In genomic region chr14:78598046-78598652, GRCh38 we compare ENCODE assay signal across 8 cellular contexts.
DNase-seq lines count a peak whose midpoint lies in the region; ATAC-seq and TF ChIP-seq lines count a peak whose summit lies in the region.

No MANE protein-coding gene starts in this region.

- no peaks in the 10 kb centered on the region for H3K9me3 ChIP-seq in stomach

- TF ChIP-seq CTCF in CD14-positive monocyte (IDR thresholded peaks at IDR 0.05) (peak; percentile 89), epithelial cell of esophagus (IDR thresholded peaks at IDR 0.05; ENCODE audit: insufficient read depth, low read depth, low read length, missing control alignments) (peak; percentile 97), stomach (IDR thresholded peaks at IDR 0.05) (peak in 5 of 7 experiments; percentile 62 to 78 (median 70))

- WGBS in stomach, 5 donors: 28 to 45% (median 34%) methylated on average over 10 of the region's 10 CpGs

- peak; percentile 95 for ATAC-seq in GM18907 (IDR thresholded peaks at IDR 0.05; ENCODE audit: unreplicated experiment)
- peak; percentile 86 for ATAC-seq in HG03066 (IDR thresholded peaks at IDR 0.05; ENCODE audit: low read depth, unreplicated experiment)

- peaks cover 0 to 4% (median 0%) of the 10 kb centered on the region in 4 donors for H3K4me1 ChIP-seq in stomach

- DNase-seq in CD14-positive monocyte (ENCODE audit: low spot score): no peak
- peak; percentile 58 for DNase-seq in NCI-H345 treated with DMSO at 0.1 percent for 48 hours (lab: John Stamatoyannopoulos, UW; ENCODE audit: unreplicated experiment)
- DNase-seq in activated CD4-positive, alpha-beta T cell treated with anti-CD3 and anti-CD28 coated beads, Interleukin-2, amount 50 U/mL, for 24 hours (ENCODE audit: low read depth in 1 of 2, low spot score in 1 of 2): peak; percentile 1 to 29
- DNase-seq in epithelial cell of esophagus (ENCODE audit: low read depth): peak; percentile 60
- DNase-seq in midbrain (lab: John Stamatoyannopoulos, UW): peak; percentile 60
- DNase-seq in stomach: peak; percentile 44

- H3K27me3 ChIP-seq in stomach: peaks cover 0 to 9% (median 0%) of the 10 kb centered on the region in 3 donors

- intact Hi-C loops in CD14-positive monocyte (cut with micrococcal nuclease) (loop anchor here (5.0 kb wide), 3 partner anchors 151 to 736 kb away; no protein-coding TSS in a partner anchor), stomach (cut with DNase I; ENCODE audit: low total_unique reads) (no loop called here)

- H3K4me3 Mint-ChIP-seq in CD14-positive monocyte: no peak overlapping the region

- H3K4me1 Mint-ChIP-seq in CD14-positive monocyte: no peaks in the 10 kb centered on the region

- no peak for TF ChIP-seq POLR2A in stomach (IDR thresholded peaks at IDR 0.05)

- H3K36me3 ChIP-seq in stomach: no peaks in the 10 kb centered on the region

- no peak overlapping the region for H3K27ac Mint-ChIP-seq in CD14-positive monocyte

- no peaks in the 10 kb centered on the region for H3K9me3 Mint-ChIP-seq in CD14-positive monocyte

- no peak overlapping the region for H3K4me3 ChIP-seq in epithelial cell of esophagus (ENCODE audit: low read length)
- no peak overlapping the region for H3K4me3 ChIP-seq in stomach

- no peak for TF ChIP-seq EP300 in stomach (IDR thresholded peaks at IDR 0.05)

- peaks cover 3 to 5% (median 3%) of the 10 kb centered on the region in 3 donors for H3K27me3 Mint-ChIP-seq in CD14-positive monocyte (ENCODE audit: low read depth in 3 of 3)

- H3K36me3 Mint-ChIP-seq in CD14-positive monocyte: no peaks in the 10 kb centered on the region

- no peak overlapping the region for H3K27ac ChIP-seq in stomach
